In genomic region chr12:125121095-125121494, GRCh38 we compare ENCODE assay signal across 22 cellular contexts.
"Had no signal": no experiment of that assay in that cellular context is flagged by ENCODE, and none has a peak within 500 bp of the region (broad histone marks: within the 10 kb centered on the region; RNA-seq: fewer than 3 reads in every experiment).

No MANE protein-coding gene starts in this region.

- H3K4me3 ChIP-seq: colonic mucosa, gastrocnemius medialis, pancreas, thyroid gland had no signal

- H3K4me3 Mint-ChIP-seq: activated CD8-positive, alpha-beta T cell treated with anti-CD3 and anti-CD28 coated beads, Interleukin-2, amount 10 ng/mL, durations not matched to agents 7 days and 5 days; activated naive CD4-positive, alpha-beta T cell treated with anti-CD3 and anti-CD28 coated beads for 36 hours; activated naive CD8-positive, alpha-beta T cell treated with anti-CD3 and anti-CD28 coated beads, Interleukin-2, amount 50 U/mL, for 24 hours; activated T-cell treated with anti-CD3 and anti-CD28 coated beads, Interleukin-2, amount 50 U/mL, for 24 hours; memory B cell; naive thymus-derived CD4-positive, alpha-beta T cell; stimulated activated naive B cell treated with anti-CD40 and anti-IgM and Interleukin-4, amounts not matched to agents 10 μg/mL and 1 μg/mL and 100 μg/mL, for 72 hours had no signal

- H3K27ac ChIP-seq: brain microvascular endothelial cell, colonic mucosa, gastrocnemius medialis, neutrophil, pancreas, thyroid gland had no signal

- DNase-seq: activated CD4-positive, alpha-beta T cell treated with anti-CD3 and anti-CD28 coated beads for 48 hours; activated CD4-positive, CD25-positive, alpha-beta regulatory T cell; activated CD8-positive, alpha-beta T cell treated with anti-CD3 and anti-CD28 coated beads, Interleukin-2, amount 10 ng/mL, durations not matched to agents 7 days and 5 days; activated naive CD4-positive, alpha-beta T cell treated with anti-CD3 and anti-CD28 coated beads for 36 hours; activated naive CD8-positive, alpha-beta T cell treated with anti-CD3 and anti-CD28 coated beads, Interleukin-2, amount 50 U/mL, for 24 hours; activated T-cell treated with anti-CD3 and anti-CD28 coated beads, Interleukin-2, amount 50 U/mL, for 24 hours; aorta; brain microvascular endothelial cell; central memory CD4-positive, alpha-beta T cell; colonic mucosa; erythroblast; gastrocnemius medialis; head of caudate nucleus; naive thymus-derived CD4-positive, alpha-beta T cell; pancreas; stimulated activated naive B cell treated with anti-CD40 and anti-IgM and Interleukin-4, amounts not matched to agents 10 μg/mL and 1 μg/mL and 100 μg/mL, for 72 hours; thyroid gland had no signal

- H3K4me1 Mint-ChIP-seq: activated naive CD8-positive, alpha-beta T cell treated with anti-CD3 and anti-CD28 coated beads, Interleukin-2, amount 50 U/mL, for 24 hours; stimulated activated naive B cell treated with anti-CD40 and anti-IgM and Interleukin-4, amounts not matched to agents 10 μg/mL and 1 μg/mL and 100 μg/mL, for 72 hours had no signal

- H3K4me1 ChIP-seq: gastrocnemius medialis, pancreas, thyroid gland had no signal

- FAIRE-seq: keratinocyte, pancreas had no signal

- H3K27me3 ChIP-seq: brain microvascular endothelial cell, colonic mucosa, gastrocnemius medialis, neutrophil, pancreas, thyroid gland had no signal

- H3K36me3 ChIP-seq: colonic mucosa, gastrocnemius medialis had no signal

- ATAC-seq: activated CD8-positive, alpha-beta T cell treated with anti-CD3 and anti-CD28 coated beads, Interleukin-2, amount 10 ng/mL, durations not matched to agents 7 days and 5 days; activated naive CD8-positive, alpha-beta T cell treated with anti-CD3 and anti-CD28 coated beads, Interleukin-2, amount 50 U/mL, for 24 hours; gastrocnemius medialis; left lobe of liver; naive thymus-derived CD4-positive, alpha-beta T cell; stimulated activated naive B cell treated with anti-CD40 and anti-IgM and Interleukin-4, amounts not matched to agents 10 μg/mL and 1 μg/mL and 100 μg/mL, for 72 hours had no signal

- H3K27ac Mint-ChIP-seq: activated CD8-positive, alpha-beta T cell treated with anti-CD3 and anti-CD28 coated beads, Interleukin-2, amount 10 ng/mL, durations not matched to agents 7 days and 5 days; activated naive CD4-positive, alpha-beta T cell treated with anti-CD3 and anti-CD28 coated beads for 36 hours; activated naive CD8-positive, alpha-beta T cell treated with anti-CD3 and anti-CD28 coated beads, Interleukin-2, amount 50 U/mL, for 24 hours; activated T-cell treated with anti-CD3 and anti-CD28 coated beads, Interleukin-2, amount 50 U/mL, for 24 hours; activated T-helper 2 cell treated with anti-CD3 and anti-CD28 coated beads, Interferon-gamma antibody, Interleukin-2, Interleukin-4, amounts not matched to agents 10 μg/mL and 5 μg/mL and 100 μg/mL, durations not matched to agents 14 hours and 24 hours and 36 hours; memory B cell; naive thymus-derived CD4-positive, alpha-beta T cell had no signal

- H3K27me3 Mint-ChIP-seq: activated naive CD8-positive, alpha-beta T cell treated with anti-CD3 and anti-CD28 coated beads, Interleukin-2, amount 50 U/mL, for 24 hours; activated T-cell treated with anti-CD3 and anti-CD28 coated beads, Interleukin-2, amount 50 U/mL, for 24 hours; memory B cell; naive thymus-derived CD4-positive, alpha-beta T cell; stimulated activated naive B cell treated with anti-CD40 and anti-IgM and Interleukin-4, amounts not matched to agents 10 μg/mL and 1 μg/mL and 100 μg/mL, for 72 hours had no signal

- H3K9me3 ChIP-seq: colonic mucosa, gastrocnemius medialis, neutrophil, pancreas, thyroid gland had no signal

- H3K9me3 Mint-ChIP-seq: activated naive CD4-positive, alpha-beta T cell treated with anti-CD3 and anti-CD28 coated beads for 36 hours; activated naive CD8-positive, alpha-beta T cell treated with anti-CD3 and anti-CD28 coated beads, Interleukin-2, amount 50 U/mL, for 24 hours; activated T-cell treated with anti-CD3 and anti-CD28 coated beads, Interleukin-2, amount 50 U/mL, for 24 hours; activated T-helper 2 cell treated with anti-CD3 and anti-CD28 coated beads, Interferon-gamma antibody, Interleukin-2, Interleukin-4, amounts not matched to agents 10 μg/mL and 5 μg/mL and 100 μg/mL, durations not matched to agents 14 hours and 24 hours and 36 hours; memory B cell had no signal
